25 cellular contexts compared by ENCODE assay signal in the genomic region with DNA sequence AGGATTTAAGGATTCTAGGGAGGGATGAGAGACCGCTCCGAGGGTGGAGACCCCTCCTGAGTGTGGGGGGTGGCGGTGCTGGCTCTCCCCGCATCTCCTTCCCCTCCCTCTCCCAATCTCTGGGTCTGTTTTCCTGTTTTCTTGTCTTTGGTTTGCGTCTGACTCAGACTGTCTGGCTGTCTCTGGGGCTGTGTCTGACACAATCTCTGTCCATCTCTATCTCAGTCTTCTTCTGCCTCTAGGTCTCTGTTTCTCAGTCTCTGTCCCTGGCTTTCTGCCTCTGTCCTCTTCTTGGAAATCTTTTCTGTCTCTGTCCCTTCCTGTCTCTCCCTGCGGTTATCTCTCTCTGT. TPM values are rescaled to one million over a fixed set of nuclear protein-coding genes. Genes with fewer than 3 reads are reported as not detected.
DNase-seq lines count a peak whose midpoint lies in the region; FAIRE-seq and TF ChIP-seq lines count a peak whose summit lies in the region.
"Had no signal": no experiment of that assay in that cellular context is flagged by ENCODE, and none has a peak within 500 bp of the region (broad histone marks: within the 10 kb centered on the region; RNA-seq: fewer than 3 reads in every experiment).

No MANE protein-coding gene starts in this region.

- H2BK12ac ChIP-seq in neuronal stem cell (ENCODE audit: low read length) = no peak overlapping the region

- FAIRE-seq in frontal cortex (lab: Jason Lieb, UNC) = no peak

- H3K27ac ChIP-seq in GM23248 = no peak overlapping the region
- H3K27ac ChIP-seq in neuronal stem cell (replicated peaks; ENCODE audit: low read length) = no peak overlapping the region
- H3K27ac ChIP-seq: ovary, SJSA1 had no signal

- H3K9me3 ChIP-seq in GM23248 (ENCODE audit: low read depth) = no peaks in the 10 kb centered on the region
- no peaks in the 10 kb centered on the region for H3K9me3 ChIP-seq in NT2/D1 (ENCODE audit: insufficient read depth, low read length)
- H3K9me3 ChIP-seq in neuronal stem cell (replicated peaks in 1 of 2; ENCODE audit: control insufficient read depth in 2 of 2, insufficient read depth in 1 of 2, low read depth in 1 of 2, low read length in 2 of 2) = peaks cover 10 to 12% of the 10 kb centered on the region in 2 donors
- H3K9me3 ChIP-seq: ovary had no signal

- H3K4me3 ChIP-seq in GM23248 = no peak overlapping the region
- H3K4me3 ChIP-seq in NT2/D1 (ENCODE audit: insufficient read length, low read depth) = peak overlapping the region; percentile 30
- peak overlapping the region in 1 of 2 donors; percentile 71 for H3K4me3 ChIP-seq in neuronal stem cell (ENCODE audit: low read length in 2 of 2)
- H3K4me3 ChIP-seq: ovary, SJSA1 had no signal

- in situ Hi-C loops in GM23248 (cut with MboI) = no loop called here

- no peak overlapping the region for H4K8ac ChIP-seq in neuronal stem cell (ENCODE audit: low read depth, low read length)

- peaks cover 25% of the 10 kb centered on the region for H3K27me3 Mint-ChIP-seq in glutamatergic neuron (ENCODE audit: unreplicated experiment)

- H3K9ac ChIP-seq in GM23248 = no peak overlapping the region
- no peak overlapping the region for H3K9ac ChIP-seq in NT2/D1 (ENCODE audit: insufficient read length, low read depth)
- H3K9ac ChIP-seq in neuronal stem cell (ENCODE audit: low read depth, low read length, poor library complexity) = no peak overlapping the region

- H4K20me1 ChIP-seq in GM23248 (ENCODE audit: insufficient read depth) = no peaks in the 10 kb centered on the region

- no peak overlapping the region for H2AFZ ChIP-seq in GM23248
- peak overlapping the region; percentile 69 for H2AFZ ChIP-seq in neuronal stem cell (ENCODE audit: low read length)

- H3K23ac ChIP-seq in neuronal stem cell (ENCODE audit: low read depth, low read length, poor library complexity) = no peak overlapping the region

- H3K4me2 ChIP-seq in GM23248 (ENCODE audit: unreplicated experiment) (no peak overlapping the region), neuronal stem cell (ENCODE audit: insufficient read depth, low read length, poor library complexity, severe bottlenecking) (peak overlapping the region; percentile 83)

- H3K4me1 ChIP-seq in GM23248 (ENCODE audit: insufficient read depth) (no peaks in the 10 kb centered on the region), NT2/D1 (ENCODE audit: insufficient read depth, insufficient read length) (no peaks in the 10 kb centered on the region), neuronal stem cell (ENCODE audit: control insufficient read depth in 2 of 2, insufficient read depth in 1 of 2, low read depth in 1 of 2, low read length in 2 of 2) (peaks cover 0 to 1% of the 10 kb centered on the region in 2 donors)
- H3K4me1 ChIP-seq: SJSA1 had no signal

- 3 to 5% methylated on average over 6 of the region's 6 CpGs for WGBS in GM23248 (ENCODE audit: low coverage in 1 of 2, low lambda C conversion rate in 2 of 2, missing lambda C conversion rate in 2 of 2), 2 experiments
- no CpG with 5 or more reads among the region's 6 CpGs for WGBS in neuronal stem cell (ENCODE audit: extremely low coverage in 2 of 2, insufficient read length in 2 of 2, insufficient replicate concordance in 1 of 2), 2 donors

- H3K27me3 ChIP-seq in GM23248 (replicated peaks; ENCODE audit: insufficient read depth) (no peaks in the 10 kb centered on the region), NT2/D1 (ENCODE audit: insufficient read depth, insufficient read length) (peaks cover 49% of the 10 kb centered on the region), neuronal stem cell (ENCODE audit: control insufficient read depth in 3 of 3, insufficient read depth in 3 of 3, low read depth in 1 of 3, low read length in 3 of 3) (peaks cover 6 to 61% (median 33%) of the 10 kb centered on the region in 3 experiments)
- H3K27me3 ChIP-seq: ovary, SJSA1 had no signal

- H3K27ac Mint-ChIP-seq in glutamatergic neuron (ENCODE audit: unreplicated experiment) = peak overlapping the region; percentile 36
- H3K27ac Mint-ChIP-seq: activated B cell treated with CpG ODN at 0.5 μM for 24 hours; activated CD4-positive, alpha-beta memory T cell treated with anti-CD3 and anti-CD28 coated beads for 36 hours; memory B cell; T-helper 17 cell had no signal

- H3K36me3 ChIP-seq in GM23248 (ENCODE audit: low read depth) = no peaks in the 10 kb centered on the region
- no peaks in the 10 kb centered on the region for H3K36me3 ChIP-seq in NT2/D1 (ENCODE audit: insufficient read depth, insufficient read length, low read length)
- no peaks in the 10 kb centered on the region for H3K36me3 ChIP-seq in neuronal stem cell (replicated peaks in 1 of 2; ENCODE audit: control insufficient read depth in 2 of 2, insufficient read depth in 2 of 2, low read length in 2 of 2)
- H3K36me3 ChIP-seq: ovary, SJSA1 had no signal

- H3K9me3 Mint-ChIP-seq in glutamatergic neuron (ENCODE audit: unreplicated experiment) = peaks cover 12% of the 10 kb centered on the region
- H3K9me3 Mint-ChIP-seq: activated B cell treated with CpG ODN at 0.5 μM for 24 hours had no signal

- TF ChIP-seq CTCF in glutamatergic neuron (IDR thresholded peaks at IDR 0.05; ENCODE audit: partially characterized antibody, unreplicated experiment) = no peak

- H3K36me3 Mint-ChIP-seq in glutamatergic neuron (ENCODE audit: unreplicated experiment) = peaks cover 6% of the 10 kb centered on the region
- H3K36me3 Mint-ChIP-seq: activated CD4-positive, alpha-beta memory T cell treated with anti-CD3 and anti-CD28 coated beads for 36 hours had no signal

- no peak overlapping the region for H4K91ac ChIP-seq in neuronal stem cell (ENCODE audit: low read depth, low read length, poor library complexity)

- no peak overlapping the region for H2BK120ac ChIP-seq in neuronal stem cell (ENCODE audit: low read depth, low read length)

- no peak overlapping the region for H3K4ac ChIP-seq in neuronal stem cell (ENCODE audit: low read length)

- DNase-seq in GM23248 (peak; percentile 9), NT2/D1 (ENCODE audit: low read depth, low spot score) (no peak), glutamatergic neuron (no peak), neuronal stem cell (ENCODE audit: low spot score) (no peak), frontal cortex (ENCODE audit: low spot score in 2 of 2) (no peak), AG08395 (ENCODE audit: low spot score) (no peak), HUDEP-2 (lab: John Stamatoyannopoulos, UW; ENCODE audit: unreplicated experiment in 76 of 76) (no peak)
- DNase-seq: activated B cell treated with CpG ODN at 0.5 μM for 24 hours; activated CD4-positive, alpha-beta memory T cell treated with anti-CD3 and anti-CD28 coated beads for 36 hours; activated gamma-delta T cell treated with Interleukin-2 at 50 U/mL for 16 hours; amygdala; left cardiac atrium; NCI-H1436 treated with DMSO at 0.1 percent for 48 hours; NCI-H510A treated with DMSO at 0.1 percent for 48 hours; ovary; T-helper 17 cell had no signal

- H2AK5ac ChIP-seq in neuronal stem cell (ENCODE audit: low read depth, low read length) = no peak overlapping the region

- no peaks in the 10 kb centered on the region for H3F3A ChIP-seq in GM23248 (ENCODE audit: insufficient read depth)

- no peaks in the 10 kb centered on the region for H3K9me2 ChIP-seq in GM23248 (ENCODE audit: insufficient read depth)

- no peaks in the 10 kb centered on the region for H3K79me1 ChIP-seq in neuronal stem cell (ENCODE audit: low read depth, low read length)

- no peak overlapping the region for H2BK5ac ChIP-seq in neuronal stem cell (ENCODE audit: low read length)

- H3K14ac ChIP-seq in neuronal stem cell (ENCODE audit: low read length) = peak overlapping the region; percentile 82

- peaks cover 3% of the 10 kb centered on the region for H3K4me1 Mint-ChIP-seq in glutamatergic neuron (ENCODE audit: low read depth, unreplicated experiment)
- H3K4me1 Mint-ChIP-seq: activated B cell treated with CpG ODN at 0.5 μM for 24 hours, memory B cell had no signal

- no peaks in the 10 kb centered on the region for H3K79me2 ChIP-seq in GM23248 (ENCODE audit: insufficient read depth)

- H3K4me3 Mint-ChIP-seq in glutamatergic neuron (ENCODE audit: unreplicated experiment) = peak overlapping the region; percentile 85
- H3K4me3 Mint-ChIP-seq: activated B cell treated with CpG ODN at 0.5 μM for 24 hours; activated CD4-positive, alpha-beta memory T cell treated with anti-CD3 and anti-CD28 coated beads for 36 hours; memory B cell had no signal

- no peak overlapping the region for H2BK15ac ChIP-seq in neuronal stem cell (ENCODE audit: low read length)

- peak overlapping the region; percentile 48 for H3K18ac ChIP-seq in neuronal stem cell (ENCODE audit: low read length)

RNA-seq across cellular contexts. Expression of gene GRM6, which starts 0.2 kb away (rescaled TPM):
- total RNA-seq in GM23248 (2014; rRNA removed; shearing (Covaris generic)) = not detected in 2 replicates
- polyA plus RNA-seq in GM23248 (2016; fragmentation: Nextera tagmentation; extraction: Ambion mirVana) = 0.04 TPM in 1 of 2 replicates, not detected in the other
- total RNA-seq in glutamatergic neuron (ENCODE audit: unreplicated experiment) (not detected), frontal cortex (under 0.01 TPM)
- not detected for polyA plus RNA-seq in neuronal stem cell (2013, experiment 1 of 2)
- polyA plus RNA-seq in neuronal stem cell (2013, experiment 2 of 2) = not detected
- total RNA-seq: activated B cell treated with CpG ODN at 0.5 μM for 24 hours; activated CD4-positive, alpha-beta memory T cell treated with anti-CD3 and anti-CD28 coated beads for 36 hours; cardiac septum; dermis microvascular lymphatic vessel endothelial cell; epithelial cell of proximal tubule; left cardiac atrium; MCF 10A; myocyte; ovary; SJSA1; subcutaneous adipose tissue; T-helper 17 cell; ureter had no signal
- polyA plus RNA-seq: ovary had no signal

RNA-seq across cellular contexts. Expression of gene ZNF879, which starts 28.3 kb away (rescaled TPM):
- 1.8 and 5.4 TPM in 2 replicates for total RNA-seq in GM23248 (2014; rRNA removed; shearing (Covaris generic))
- 2.8 and 3.2 TPM in 2 replicates for polyA plus RNA-seq in GM23248 (2016; fragmentation: Nextera tagmentation; extraction: Ambion mirVana)
- total RNA-seq in glutamatergic neuron (ENCODE audit: unreplicated experiment) (5.7 TPM), frontal cortex (16.7 TPM)
- polyA plus RNA-seq in neuronal stem cell (2013, experiment 1 of 2) = 2.5 TPM
- 2.9 TPM for polyA plus RNA-seq in neuronal stem cell (2013, experiment 2 of 2)
- total RNA-seq: SJSA1 had no signal

RNA-seq across cellular contexts. Expression of gene ZNF454, which starts 54.3 kb away (rescaled TPM):
- total RNA-seq in GM23248 (2014; rRNA removed; shearing (Covaris generic)) = 0.97 and 1.9 TPM in 2 replicates
- 0.96 and 1.3 TPM in 2 replicates for polyA plus RNA-seq in GM23248 (2016; fragmentation: Nextera tagmentation; extraction: Ambion mirVana)
- total RNA-seq in glutamatergic neuron (ENCODE audit: unreplicated experiment) (9.3 TPM), frontal cortex (9.0 TPM)
- 3.1 TPM for polyA plus RNA-seq in neuronal stem cell (2013, experiment 1 of 2)
- polyA plus RNA-seq in neuronal stem cell (2013, experiment 2 of 2) = 3.3 TPM
- total RNA-seq: activated B cell treated with CpG ODN at 0.5 μM for 24 hours; activated CD4-positive, alpha-beta memory T cell treated with anti-CD3 and anti-CD28 coated beads for 36 hours; MCF 10A; myocyte; SJSA1; T-helper 17 cell had no signal
